In genomic region chr1:6205849-6206845, GRCh38 we compare ENCODE assay signal across 8 cellular contexts. TPM values are rescaled to one million over a fixed set of nuclear protein-coding genes. Genes with fewer than 3 reads are reported as not detected.
DNase-seq lines count a peak whose midpoint lies in the region; FAIRE-seq and TF ChIP-seq lines count a peak whose summit lies in the region.

TSS of gene RNF207 (plus strand) at chr1:6206119. CDS start at chr1:6206536, 417 bp downstream.

- CTCF ChIA-PET in activated naive CD4-positive, alpha-beta T cell treated with anti-CD3 and anti-CD28 coated beads for 36 hours (lab: Charles Lee) = interaction anchor here (0.6 to 1.4 kb wide), 13 partner anchors 10 to 303 kb away, joined by 3 to 6 read pairs (median 4); no protein-coding TSS in a partner anchor

- H3K4me3 ChIP-seq in OCI-LY1 (ENCODE audit: low read depth, low read length, poor library complexity, severe bottlenecking) = no peak within 1 kb of the TSS
- peak within 1 kb of the TSS; percentile 56 for H3K4me3 ChIP-seq in cardiac muscle cell
- H3K4me3 ChIP-seq in rectal smooth muscle tissue (ENCODE audit: low read length) = peak within 1 kb of the TSS; percentile 77

- H3K27ac ChIP-seq in OCI-LY1 (ENCODE audit: low read depth, low read length, poor library complexity, severe bottlenecking) (no peak within 1 kb of the TSS), cardiac muscle cell (peak within 1 kb of the TSS; percentile 99), rectal smooth muscle tissue (ENCODE audit: low read depth, low read length) (peak within 1 kb of the TSS; percentile 63)

- no peaks in the 10 kb centered on the region for H3K9me2 ChIP-seq in OCI-LY1 (ENCODE audit: low read depth, low read length)

- no peaks in the 10 kb centered on the region for H3K36me3 Mint-ChIP-seq in activated naive CD4-positive, alpha-beta T cell treated with anti-CD3 and anti-CD28 coated beads for 36 hours (ENCODE audit: low read depth)

- DNase-seq in H54 (ENCODE audit: insufficient read length, low spot score) (peak; percentile 92), cardiac muscle cell (ENCODE audit: low read depth in 1 of 2, low spot score in 1 of 2) (peak; percentile 81 to 93), NCI-H2081 (lab: John Stamatoyannopoulos, UW) (no peak), cortex of kidney (lab: John Stamatoyannopoulos, UW) (no peak)
- peak; percentile 66 for DNase-seq in activated naive CD4-positive, alpha-beta T cell treated with anti-CD3 and anti-CD28 coated beads for 36 hours

- H3K4me1 Mint-ChIP-seq in activated naive CD4-positive, alpha-beta T cell treated with anti-CD3 and anti-CD28 coated beads for 36 hours (ENCODE audit: low read depth) = peaks cover 12% of the 10 kb centered on the region

- TF ChIP-seq CTCF in OCI-LY1 (IDR thresholded peaks at IDR 0.05; ENCODE audit: low read length) = no peak
- TF ChIP-seq CTCF in cardiac muscle cell (IDR thresholded peaks at IDR 0.05; ENCODE audit: low read depth, low read length) = no peak

- peak; percentile 68 for TF ChIP-seq POLR2A in H54 (IDR thresholded peaks at IDR 0.05; ENCODE audit: low read depth, low read length)

- H3K9me3 Mint-ChIP-seq in activated naive CD4-positive, alpha-beta T cell treated with anti-CD3 and anti-CD28 coated beads for 36 hours = no peaks in the 10 kb centered on the region

- H3F3A ChIP-seq in OCI-LY1 (ENCODE audit: insufficient read depth, low read length) = no peaks in the 10 kb centered on the region

- no peak for FAIRE-seq in H54 (lab: Jason Lieb, UNC)

- no peaks in the 10 kb centered on the region for H3K9me3 ChIP-seq in ES-I3 (ENCODE audit: control insufficient read depth, insufficient read depth, low read length)
- no peaks in the 10 kb centered on the region for H3K9me3 ChIP-seq in OCI-LY1 (ENCODE audit: low read length)
- H3K9me3 ChIP-seq in cardiac muscle cell (ENCODE audit: low read depth) = no peaks in the 10 kb centered on the region

- intact Hi-C loops in activated naive CD4-positive, alpha-beta T cell treated with anti-CD3 and anti-CD28 coated beads for 36 hours (cut with micrococcal nuclease) = loop anchor here (1.0 kb wide), 1 partner anchor 29 kb away; the partner anchor contains the start of gene ICMT

- peaks cover 21% of the 10 kb centered on the region for H3K27me3 Mint-ChIP-seq in activated naive CD4-positive, alpha-beta T cell treated with anti-CD3 and anti-CD28 coated beads for 36 hours (ENCODE audit: low read depth)

- no peak within 1 kb of the TSS for H3K27ac Mint-ChIP-seq in activated naive CD4-positive, alpha-beta T cell treated with anti-CD3 and anti-CD28 coated beads for 36 hours

- peaks cover 10% of the 10 kb centered on the region; the same call in 1 of the 2 replicates for H3K4me1 ChIP-seq in ES-I3 (ENCODE audit: insufficient read depth, low read length)
- H3K4me1 ChIP-seq in OCI-LY1 (ENCODE audit: insufficient read depth, low read length, severe bottlenecking) = peaks cover 15% of the 10 kb centered on the region
- H3K4me1 ChIP-seq in cardiac muscle cell (ENCODE audit: low read depth) = peaks cover 37% of the 10 kb centered on the region
- H3K4me1 ChIP-seq in rectal smooth muscle tissue (ENCODE audit: control insufficient read depth, insufficient read depth, low read length) = no peaks in the 10 kb centered on the region

- H3K27me3 ChIP-seq in OCI-LY1 (ENCODE audit: insufficient read depth, low read length) (peaks cover 6% of the 10 kb centered on the region; the same call in 1 of the 2 replicates), cardiac muscle cell (no peaks in the 10 kb centered on the region), rectal smooth muscle tissue (ENCODE audit: control insufficient read depth, insufficient read depth, low read length) (no peaks in the 10 kb centered on the region)

- H2AFZ ChIP-seq in OCI-LY1 (ENCODE audit: low read length) = no peak within 1 kb of the TSS

- H3K36me3 ChIP-seq in ES-I3 (ENCODE audit: insufficient read depth, low read length) (no peaks in the 10 kb centered on the region), OCI-LY1 (ENCODE audit: insufficient read depth, low read length) (no peaks in the 10 kb centered on the region), cardiac muscle cell (peaks cover 4% of the 10 kb centered on the region), rectal smooth muscle tissue (ENCODE audit: control insufficient read depth, insufficient read depth, low read length) (no peaks in the 10 kb centered on the region)

- peak within 1 kb of the TSS; percentile 61 for H3K9ac ChIP-seq in ES-I3 (ENCODE audit: low read depth, low read length)
- no peak within 1 kb of the TSS for H3K9ac ChIP-seq in OCI-LY1 (ENCODE audit: low read length)
- peak within 1 kb of the TSS; percentile 40 for H3K9ac ChIP-seq in rectal smooth muscle tissue (ENCODE audit: low read length)

- H3K4me2 ChIP-seq in OCI-LY1 (ENCODE audit: low read length) = peak within 1 kb of the TSS; percentile 15; the same call in 1 of the 2 replicates

- H3K79me2 ChIP-seq in OCI-LY1 (ENCODE audit: insufficient read depth, low read length) = no peaks in the 10 kb centered on the region

- H3K4me3 Mint-ChIP-seq in activated naive CD4-positive, alpha-beta T cell treated with anti-CD3 and anti-CD28 coated beads for 36 hours = peak within 1 kb of the TSS; percentile 67

- no peaks in the 10 kb centered on the region for H4K20me1 ChIP-seq in OCI-LY1 (ENCODE audit: insufficient read depth, low read length)

RNA-seq across cellular contexts. Expression of gene RNF207, which starts in this region (rescaled TPM):
- 1 to 10 TPM; 3.2 to 4.1 TPM for total RNA-seq in activated naive CD4-positive, alpha-beta T cell treated with anti-CD3 and anti-CD28 coated beads for 36 hours
- 198 and 273 TPM in 2 replicates for total RNA-seq in cardiac muscle cell
- polyA plus RNA-seq in cardiac muscle cell = 166 and 180 TPM in 2 replicates

Comparison
In these comparisons a context has a peak if more than half of its experiments do, and no peak if none do; other contexts are left out.
1. RNA of gene RNF207 (total RNA-seq): 198 to 273 TPM in cardiac muscle cell; 3.2 to 4.1 TPM in activated naive CD4-positive, alpha-beta T cell treated with anti-CD3 and anti-CD28 coated beads for 36 hours; every median in the first group is over 10 times any median in the second.
2. DNase-seq: peak in H54 (single experiment), activated naive CD4-positive, alpha-beta T cell treated with anti-CD3 and anti-CD28 coated beads for 36 hours (single experiment) and cardiac muscle cell (2 of 2); none in NCI-H2081 (0 of 2) and cortex of kidney (single experiment).